ENCODE assay signal across 1 cellular context in genomic region chr1:162662013-162662412, GRCh38.
TF ChIP-seq lines count a peak whose summit lies in the region.

No MANE protein-coding gene starts in this region.

TF ChIP-seq in SK-N-SH, 30 proteins besides CTCF, POLR2A, EP300 and RAD21 (continued from another document):
- no peak for TF ChIP-seq REST (IDR thresholded peaks at IDR 0.05; ENCODE audit: low read depth, low read length)
